Comparison of ENCODE assay signal across 8 cellular contexts in the genomic region with DNA sequence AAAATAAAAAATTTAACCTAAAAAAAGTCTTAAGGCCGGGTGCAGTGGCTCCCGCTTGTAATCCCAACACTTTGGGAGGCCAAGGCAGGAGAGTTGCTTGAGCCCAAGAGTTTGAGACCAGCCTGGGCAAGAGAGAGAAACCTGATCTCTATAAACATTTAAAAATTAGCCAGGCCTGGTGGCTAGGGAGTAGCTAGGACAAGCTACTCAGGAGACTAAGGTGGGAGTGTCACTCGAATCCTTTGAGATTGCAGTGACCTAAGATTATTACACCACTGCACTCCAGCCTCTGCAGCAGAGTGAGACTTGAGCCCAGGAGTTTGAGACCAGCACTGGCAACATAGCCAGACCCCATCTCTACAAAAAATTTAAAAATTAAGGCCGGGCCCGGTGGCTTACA. TPM values are rescaled to one million over a fixed set of nuclear protein-coding genes. Genes with fewer than 3 reads are reported as not detected.
A peak's percentile ranks its signal among the peaks of the same experiment; 100 is the strongest.
DNase-seq lines count a peak whose midpoint lies in the region; ATAC-seq lines count a peak whose summit lies in the region.

No MANE protein-coding gene starts in this region.

- peak overlapping the region; percentile 97 for H3K4me3 Mint-ChIP-seq in activated T-cell treated with anti-CD3 and anti-CD28 coated beads, Interleukin-2, amount 50 U/mL, for 4 hours
- H3K4me3 Mint-ChIP-seq in activated naive CD8-positive, alpha-beta T cell, result peak overlapping the region; percentile 98

- peaks cover 22% of the 10 kb centered on the region for H3K36me3 Mint-ChIP-seq in activated T-cell treated with anti-CD3 and anti-CD28 coated beads, Interleukin-2, amount 50 U/mL, for 4 hours (ENCODE audit: insufficient read depth)
- no peaks in the 10 kb centered on the region for H3K36me3 Mint-ChIP-seq in activated naive CD8-positive, alpha-beta T cell

- no peaks in the 10 kb centered on the region for H3K27me3 ChIP-seq in thymus (ENCODE audit: control insufficient read depth, insufficient read depth)

- H3K27me3 Mint-ChIP-seq in activated T-cell treated with anti-CD3 and anti-CD28 coated beads, Interleukin-2, amount 50 U/mL, for 4 hours (ENCODE audit: low read depth), result no peaks in the 10 kb centered on the region
- H3K27me3 Mint-ChIP-seq in activated naive CD8-positive, alpha-beta T cell, result no peaks in the 10 kb centered on the region

- H3K9me3 ChIP-seq in thymus (ENCODE audit: control insufficient read depth), result no peaks in the 10 kb centered on the region

- H3K9me3 Mint-ChIP-seq in activated T-cell treated with anti-CD3 and anti-CD28 coated beads, Interleukin-2, amount 50 U/mL, for 4 hours, result no peaks in the 10 kb centered on the region
- no peaks in the 10 kb centered on the region for H3K9me3 Mint-ChIP-seq in activated naive CD8-positive, alpha-beta T cell (ENCODE audit: low read depth)

- no peak overlapping the region for H3K27ac ChIP-seq in thymus (ENCODE audit: low read depth)

- peaks cover 36% of the 10 kb centered on the region for H3K4me1 ChIP-seq in thymus (ENCODE audit: control insufficient read depth, insufficient read depth, low read length)

- H3K27ac Mint-ChIP-seq in activated naive CD8-positive, alpha-beta T cell, result no peak overlapping the region

- 84% methylated on average over 5 of the region's 5 CpGs for WGBS in thymus

- H3K4me3 ChIP-seq in thymus (ENCODE audit: low read length), result peak overlapping the region; percentile 79

- no peak for ATAC-seq in activated T-cell treated with anti-CD3 and anti-CD28 coated beads, Interleukin-2, amount 50 U/mL, for 4 hours
- ATAC-seq in GM21423 (IDR thresholded peaks at IDR 0.05; ENCODE audit: unreplicated experiment), result no peak
- no peak for ATAC-seq in GM21825 (IDR thresholded peaks at IDR 0.05; ENCODE audit: unreplicated experiment)

- no peak for DNase-seq in activated T-cell treated with anti-CD3 and anti-CD28 coated beads, Interleukin-2, amount 50 U/mL, for 4 hours
- DNase-seq in activated T-cell treated with anti-CD3 and anti-CD28 coated beads, Interleukin-2, amount 50 U/mL, for 1 hour, result no peak
- DNase-seq in kidney tubule cell (ENCODE audit: low spot score) (peak; percentile 21), SKM-1 treated with dmso at 0.1 percent for 144 hours (lab: John Stamatoyannopoulos, UW; ENCODE audit: unreplicated experiment) (no peak)

- peaks cover 19% of the 10 kb centered on the region for H3K36me3 ChIP-seq in thymus (ENCODE audit: control insufficient read depth, insufficient read depth)

- peaks cover 63% of the 10 kb centered on the region for H3K4me1 Mint-ChIP-seq in activated T-cell treated with anti-CD3 and anti-CD28 coated beads, Interleukin-2, amount 50 U/mL, for 4 hours (ENCODE audit: low read depth)
- H3K4me1 Mint-ChIP-seq in activated naive CD8-positive, alpha-beta T cell (ENCODE audit: low read depth), result peaks cover 62% of the 10 kb centered on the region

RNA-seq across cellular contexts. Expression of a gene that starts 1.1 kb away (rescaled TPM):
- total RNA-seq in activated T-cell treated with anti-CD3 and anti-CD28 coated beads, Interleukin-2, amount 50 U/mL, for 4 hours, result 10 to 100 TPM; 33.8 to 40.5 (median 35.1) TPM
- polyA plus RNA-seq in thymus, result 15.4 TPM

RNA-seq across cellular contexts. Expression of a gene that starts 42.6 kb away (rescaled TPM):
- 100 to 1,000 TPM; 134 to 168 (median 142) TPM for total RNA-seq in activated T-cell treated with anti-CD3 and anti-CD28 coated beads, Interleukin-2, amount 50 U/mL, for 4 hours
- 24.8 TPM for polyA plus RNA-seq in thymus

RNA-seq across cellular contexts. Expression of a gene that starts 46.9 kb away (rescaled TPM):
- total RNA-seq in activated T-cell treated with anti-CD3 and anti-CD28 coated beads, Interleukin-2, amount 50 U/mL, for 4 hours, result 100 to 1,000 TPM; 224 to 248 (median 238) TPM
- 98.7 TPM for polyA plus RNA-seq in thymus

RNA-seq across cellular contexts. Expression of a gene that starts 52.9 kb away (rescaled TPM):
- total RNA-seq in activated T-cell treated with anti-CD3 and anti-CD28 coated beads, Interleukin-2, amount 50 U/mL, for 4 hours, result 1 to 10 TPM; 5.4 to 5.7 (median 5.7) TPM
- 9.0 TPM for polyA plus RNA-seq in thymus
